2 cellular contexts compared by ENCODE assay signal in the genomic region with DNA sequence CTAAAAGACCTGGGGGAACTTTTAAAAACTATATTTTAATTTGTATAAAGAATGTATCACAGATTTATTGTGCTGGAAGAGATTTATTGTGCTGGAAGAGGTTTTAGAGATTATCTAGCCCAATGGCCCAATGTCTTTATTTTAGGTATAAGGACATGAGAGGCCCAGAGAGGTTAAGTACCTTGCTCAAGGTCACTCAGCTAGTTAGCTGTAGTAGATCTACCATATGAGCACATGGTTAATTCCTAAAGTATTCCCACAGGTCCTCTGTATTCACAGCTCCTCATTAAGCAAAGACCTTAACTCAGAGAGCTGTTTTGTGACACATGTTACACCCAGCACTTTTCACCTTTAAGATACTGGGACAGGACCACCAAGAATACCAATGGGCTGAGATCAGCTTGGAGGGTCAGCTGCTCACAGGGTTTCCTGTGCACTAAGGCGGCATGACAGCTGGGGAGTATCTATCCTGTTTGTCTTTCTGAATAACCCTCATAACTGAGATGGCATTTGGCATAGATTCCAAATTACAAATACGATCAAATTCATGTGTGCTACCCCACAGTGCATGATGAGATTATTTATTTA.
A peak's percentile ranks its signal among the peaks of the same experiment; 100 is the strongest.
TF ChIP-seq lines count a peak whose summit lies in the region.

No MANE protein-coding gene starts in this region.

TF ChIP-seq in HCT116, 20 proteins besides CTCF, POLR2A, EP300 and RAD21:
- TF ChIP-seq ZBTB33 (IDR thresholded peaks at IDR 0.05; ENCODE audit: extremely low read depth, insufficient replicate concordance, low read length) (no peak), ZFX (IDR thresholded peaks at IDR 0.05) (no peak), FOSL1 (IDR thresholded peaks at IDR 0.05; ENCODE audit: low read depth) (no peak), TCF7L2 (IDR thresholded peaks at IDR 0.05; ENCODE audit: borderline replicate concordance, extremely low read depth, insufficient read depth, insufficient read length) (no peak), CEBPB (IDR thresholded peaks at IDR 0.05; ENCODE audit: low read depth) (no peak), SP1 (IDR thresholded peaks at IDR 0.05; ENCODE audit: low read depth) (no peak), EGR1 (IDR thresholded peaks at IDR 0.05; ENCODE audit: low read depth) (no peak), POLR2AphosphoS5 (IDR thresholded peaks at IDR 0.05; ENCODE audit: low read depth, low read length) (no peak), JUND (IDR thresholded peaks at IDR 0.05) (no peak), REST (IDR thresholded peaks at IDR 0.05; ENCODE audit: low read depth) (no peak), ELF1 (IDR thresholded peaks at IDR 0.05; ENCODE audit: borderline replicate concordance, low read depth) (no peak), ZNF274 (IDR thresholded peaks at IDR 0.05; ENCODE audit: low read depth, low read length) (no peak), ATF3 (IDR thresholded peaks at IDR 0.05) (no peak), YY1 (IDR thresholded peaks at IDR 0.05; ENCODE audit: extremely low read depth, insufficient replicate concordance, low read depth, low read length) (no peak), SRF (IDR thresholded peaks at IDR 0.05; ENCODE audit: low read depth) (no peak)
- TF ChIP-seq, protein P1, sequence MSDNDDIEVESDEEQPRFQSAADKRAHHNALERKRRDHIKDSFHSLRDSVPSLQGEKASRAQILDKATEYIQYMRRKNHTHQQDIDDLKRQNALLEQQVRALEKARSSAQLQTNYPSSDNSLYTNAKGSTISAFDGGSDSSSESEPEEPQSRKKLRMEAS (IDR thresholded peaks at IDR 0.05): no peak

TF ChIP-seq in K562, 482 proteins besides CTCF, POLR2A, EP300 and RAD21:
- TF ChIP-seq GATAD2B (IDR thresholded peaks at IDR 0.05; ENCODE audit: borderline replicate concordance) (no peak), NFATC3 (IDR thresholded peaks at IDR 0.05) (no peak), ZFP36 (IDR thresholded peaks at IDR 0.05; ENCODE audit: low read depth, low read length, partially characterized antibody) (peak; percentile 25), HNRNPL (IDR thresholded peaks at IDR 0.05; ENCODE audit: low read depth, low read length) (no peak), XRCC3 (IDR thresholded peaks at IDR 0.05) (no peak), BCOR (IDR thresholded peaks at IDR 0.05) (0 out of 2 replicates have a peak, but pooled peaks have one; percentile 39), RBM25 (IDR thresholded peaks at IDR 0.05; ENCODE audit: low read depth, low read length, severe bottlenecking) (peak; percentile 71), NCOA6 (IDR thresholded peaks at IDR 0.05) (no peak), KDM1A (IDR thresholded peaks at IDR 0.05) (0 out of 4 replicates have a peak, but pooled peaks have one; percentile 12 to 21), OTX1 (CRISPR knock-in tag; IDR thresholded peaks at IDR 0.05) (no peak), PHF21A (IDR thresholded peaks at IDR 0.05; ENCODE audit: borderline replicate concordance, low read depth) (no peak), ZNF561 (CRISPR knock-in tag; conservative IDR thresholded peaks at IDR 0.05) (no peak)
- TF ChIP-seq, protein P2, sequence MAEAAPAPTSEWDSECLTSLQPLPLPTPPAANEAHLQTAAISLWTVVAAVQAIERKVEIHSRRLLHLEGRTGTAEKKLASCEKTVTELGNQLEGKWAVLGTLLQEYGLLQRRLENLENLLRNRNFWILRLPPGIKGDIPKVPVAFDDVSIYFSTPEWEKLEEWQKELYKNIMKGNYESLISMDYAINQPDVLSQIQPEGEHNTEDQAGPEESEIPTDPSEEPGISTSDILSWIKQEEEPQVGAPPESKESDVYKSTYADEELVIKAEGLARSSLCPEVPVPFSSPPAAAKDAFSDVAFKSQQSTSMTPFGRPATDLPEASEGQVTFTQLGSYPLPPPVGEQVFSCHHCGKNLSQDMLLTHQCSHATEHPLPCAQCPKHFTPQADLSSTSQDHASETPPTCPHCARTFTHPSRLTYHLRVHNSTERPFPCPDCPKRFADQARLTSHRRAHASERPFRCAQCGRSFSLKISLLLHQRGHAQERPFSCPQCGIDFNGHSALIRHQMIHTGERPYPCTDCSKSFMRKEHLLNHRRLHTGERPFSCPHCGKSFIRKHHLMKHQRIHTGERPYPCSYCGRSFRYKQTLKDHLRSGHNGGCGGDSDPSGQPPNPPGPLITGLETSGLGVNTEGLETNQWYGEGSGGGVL (CRISPR knock-in tag; IDR thresholded peaks at IDR 0.05): no peak
